Comparison of ENCODE assay signal across 8 cellular contexts in the genomic region with DNA sequence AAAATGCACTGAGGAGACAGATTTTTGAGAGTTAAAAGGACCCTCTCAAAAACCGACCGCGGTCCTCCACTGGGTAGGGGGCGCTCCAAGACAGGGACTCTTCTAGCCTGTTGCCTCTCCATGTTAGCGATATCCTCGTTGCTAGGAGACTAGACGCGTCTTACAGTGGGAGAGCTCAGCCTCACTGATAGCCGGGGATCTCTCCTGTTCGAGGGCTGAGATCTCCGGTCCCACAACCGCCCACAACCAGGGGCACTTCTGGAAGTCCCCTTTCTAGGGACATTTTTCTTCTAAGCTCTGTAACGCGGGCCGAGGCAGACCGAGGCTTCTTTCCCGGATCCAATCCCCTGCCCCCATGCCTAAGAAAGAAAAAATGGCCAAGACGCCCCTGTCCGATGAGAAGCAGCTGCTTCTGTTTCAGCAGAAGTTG. TPM values are rescaled to one million over a fixed set of nuclear protein-coding genes. Genes with fewer than 3 reads are reported as not detected.
DNase-seq lines count a peak whose midpoint lies in the region; ATAC-seq and TF ChIP-seq lines count a peak whose summit lies in the region.

No MANE protein-coding gene starts in this region.

- H3K27ac Mint-ChIP-seq in effector memory CD8-positive, alpha-beta T cell: peak overlapping the region; percentile 53 to 70
- H3K27ac Mint-ChIP-seq in mesothelial cell of epicardium: no peak overlapping the region

- peak; percentile 41 for TF ChIP-seq CTCF in GM13976 (IDR thresholded peaks at IDR 0.05; ENCODE audit: borderline replicate concordance, control extremely low read depth, extremely low read depth, insufficient read depth, missing control alignments)
- TF ChIP-seq CTCF in mesothelial cell of epicardium (IDR thresholded peaks at IDR 0.05; ENCODE audit: unreplicated experiment): peak; percentile 39

- no peaks in the 10 kb centered on the region for H3K9me3 Mint-ChIP-seq in effector memory CD8-positive, alpha-beta T cell
- H3K9me3 Mint-ChIP-seq in mesothelial cell of epicardium: no peaks in the 10 kb centered on the region

- peaks cover 0 to 3% of the 10 kb centered on the region in 2 donors for H3K4me1 Mint-ChIP-seq in effector memory CD8-positive, alpha-beta T cell (ENCODE audit: low read depth in 2 of 2)
- no peaks in the 10 kb centered on the region for H3K4me1 Mint-ChIP-seq in mesothelial cell of epicardium

- ATAC-seq in HG03196 (IDR thresholded peaks at IDR 0.05; ENCODE audit: unreplicated experiment) (peak; percentile 84), GM19023 (IDR thresholded peaks at IDR 0.05; ENCODE audit: unreplicated experiment) (no peak)
- peak; percentile 100 for ATAC-seq in effector memory CD8-positive, alpha-beta T cell (replicated peaks)

- H3K27me3 Mint-ChIP-seq in effector memory CD8-positive, alpha-beta T cell: no peaks in the 10 kb centered on the region
- H3K27me3 Mint-ChIP-seq in mesothelial cell of epicardium (ENCODE audit: low read depth): peaks cover 3% of the 10 kb centered on the region

- DNase-seq in GM13976 (ENCODE audit: low spot score) (peak; percentile 82), NCI-H69 (lab: John Stamatoyannopoulos, UW) (peak; percentile 93), mesothelial cell of epicardium (ENCODE audit: low spot score in 2 of 2, unreplicated experiment in 2 of 2) (peak; percentile 69 to 86)
- DNase-seq in activated CD8-positive, alpha-beta memory T cell treated with anti-CD3 and anti-CD28 coated beads for 4 hours (ENCODE audit: low read depth in 2 of 2): peak; percentile 67 to 68
- peak; percentile 79 to 85 (median 82) for DNase-seq in effector memory CD8-positive, alpha-beta T cell
- DNase-seq in stimulated activated CD8-positive, alpha-beta memory T cell treated with anti-CD3 and anti-CD28 coated beads, Interleukin-15, amount 100 ng/mL, for 24 hours (ENCODE audit: low read depth): peak; percentile 60

- H3K4me3 Mint-ChIP-seq in effector memory CD8-positive, alpha-beta T cell: peak overlapping the region; percentile 63 to 68
- H3K4me3 Mint-ChIP-seq in mesothelial cell of epicardium: peak overlapping the region; percentile 76

- in situ Hi-C loops in GM13976 (cut with MboI; ENCODE audit: low sequenced_read_pairs, unreplicated experiment): no loop called here

- H3K36me3 Mint-ChIP-seq in effector memory CD8-positive, alpha-beta T cell (ENCODE audit: insufficient read depth): peaks cover 4% of the 10 kb centered on the region
- H3K36me3 Mint-ChIP-seq in mesothelial cell of epicardium: no peaks in the 10 kb centered on the region

RNA-seq across cellular contexts. Expression of a gene that starts 21.3 kb away (rescaled TPM):
- total RNA-seq in mesothelial cell of epicardium: 30.5 to 34.7 TPM (median 33.7 TPM) in 3 replicates

RNA-seq across cellular contexts. Expression of a gene that starts 38.3 kb away (rescaled TPM):
- total RNA-seq in mesothelial cell of epicardium: 14.9 to 15.8 TPM (median 15.0 TPM) in 3 replicates

RNA-seq across cellular contexts. Expression of a gene that starts 52.0 kb away (rescaled TPM):
- 88.5 to 106 TPM (median 97.9 TPM) in 3 replicates for total RNA-seq in mesothelial cell of epicardium

RNA-seq across cellular contexts. Expression of a gene that starts 53.3 kb away (rescaled TPM):
- total RNA-seq in mesothelial cell of epicardium: 123 to 125 TPM (median 125 TPM) in 3 replicates
